Comparison of ENCODE assay signal across 24 cellular contexts in genomic region chr10:124616040-124616835, GRCh38.
A peak's percentile ranks its signal among the peaks of the same experiment; 100 is the strongest.
DNase-seq lines count a peak whose midpoint lies in the region; ATAC-seq, FAIRE-seq and TF ChIP-seq lines count a peak whose summit lies in the region.
"Had no signal": no experiment of that assay in that cellular context is flagged by ENCODE, and none has a peak within 500 bp of the region (broad histone marks: within the 10 kb centered on the region; RNA-seq: fewer than 3 reads in every experiment).

No MANE protein-coding gene starts in this region.

- no peaks in the 10 kb centered on the region for H3K36me3 ChIP-seq in CD8-positive, alpha-beta memory T cell (ENCODE audit: insufficient read depth, low read length)
- H3K36me3 ChIP-seq in KOPT-K1 (ENCODE audit: insufficient read depth, low read length) (peaks cover 7% of the 10 kb centered on the region; the same call in 1 of the 2 replicates), H1 (ENCODE audit: control insufficient read depth in 2 of 4, insufficient read depth in 4 of 4, low read length in 3 of 4) (no peaks in the 10 kb centered on the region; a peak in 1 of 8 replicates), OCI-LY7 (ENCODE audit: insufficient read depth, low read length) (peaks cover 34% of the 10 kb centered on the region; the same call in 1 of the 2 replicates)
- H3K36me3 ChIP-seq: pancreas had no signal

- no peak overlapping the region for H2BK15ac ChIP-seq in H1 (ENCODE audit: low read length)

- peak in 3 of 5 donors; percentile 27 to 63 (median 31) for DNase-seq in CD8-positive, alpha-beta memory T cell
- DNase-seq in H1 (ENCODE audit: low read depth in 1 of 2, low spot score in 2 of 2) = no peak
- DNase-seq in nephron progenitor cell = no peak
- DNase-seq in activated CD4-positive, alpha-beta T cell treated with anti-CD3 and anti-CD28 coated beads for 4 hours = no peak
- DNase-seq in OCI-LY7 (ENCODE audit: low spot score) = no peak
- DNase-seq in SIG-M5 treated with dmso at 0.1 percent for 504 hours (lab: John Stamatoyannopoulos, UW; ENCODE audit: unreplicated experiment) = no peak
- DNase-seq: ACHN; activated CD4-positive, alpha-beta T cell treated with anti-CD3 and anti-CD28 coated beads, Interleukin-2, amount 10 ng/mL, durations not matched to agents 24 days and 14 days; anterior cingulate cortex; C1 segment of cervical spinal cord; GM23248; NCI-H1048; NCI-H1694 treated with DMSO at 0.1 percent for 48 hours; NCI-H526; stimulated activated CD4-positive, alpha-beta T cell treated with anti-CD3 and anti-CD28 coated beads, Interleukin-4, amount 100 ng/mL, for 24 hours; stimulated activated naive CD8-positive, alpha-beta T cell treated with anti-CD3 and anti-CD28 coated beads, Interleukin-15, Interleukin-2, amounts not matched to agents 100 U/mL and 50 U/mL, for 24 hours had no signal

- H3K79me2 ChIP-seq in H1 (ENCODE audit: control insufficient read depth in 1 of 2, insufficient read depth in 2 of 2, low read length in 2 of 2) (no peaks in the 10 kb centered on the region), OCI-LY7 (ENCODE audit: insufficient read depth, low read depth, low read length) (no peaks in the 10 kb centered on the region)

- no peak for TF ChIP-seq POLR2A in H1 (IDR thresholded peaks at IDR 0.05; ENCODE audit: control extremely low read depth in 1 of 2, low read depth in 2 of 2, low read length in 2 of 2)

- H3K4me3 Mint-ChIP-seq in CD8-positive, alpha-beta memory T cell = peak overlapping the region; percentile 13 to 84 (median 41)
- H3K4me3 Mint-ChIP-seq in nephron progenitor cell = no peak overlapping the region
- H3K4me3 Mint-ChIP-seq: activated CD4-positive, alpha-beta T cell treated with anti-CD3 and anti-CD28 coated beads, Interleukin-2, amount 10 ng/mL, durations not matched to agents 24 days and 14 days; nephron had no signal

- TF ChIP-seq EP300 in H1 (IDR thresholded peaks at IDR 0.05; ENCODE audit: borderline replicate concordance in 1 of 2, low read depth in 2 of 2, low read length in 2 of 2) = no peak

- no peak overlapping the region for H3K27ac ChIP-seq in CD8-positive, alpha-beta memory T cell (ENCODE audit: low read depth, low read length)
- H3K27ac ChIP-seq in KOPT-K1 (ENCODE audit: low read depth, low read length, poor library complexity, severe bottlenecking) = peak overlapping the region; percentile 99
- no peak overlapping the region; the same call in 1 of the 2 replicates for H3K27ac ChIP-seq in H1 (ENCODE audit: low read depth, low read length)
- no peak overlapping the region for H3K27ac ChIP-seq in OCI-LY7 (ENCODE audit: low read depth, low read length, poor library complexity, severe bottlenecking)
- H3K27ac ChIP-seq: coronary artery, GM23248, pancreas, SK-N-MC had no signal

- 76% methylated on average over 26 of the region's 30 CpGs; no CpG with 5 or more reads in 1 of the 2 experiments for WGBS in H1 (ENCODE audit: extremely low coverage in 1 of 2, insufficient coverage in 1 of 2, insufficient read length in 1 of 2, insufficient replicate concordance in 2 of 2, low coverage in 1 of 2, low lambda C conversion rate in 2 of 2, missing lambda C conversion rate in 1 of 2), 2 experiments

- no peak overlapping the region for H3K56ac ChIP-seq in H1 (replicated peaks; ENCODE audit: insufficient read length, low read depth, low read length)

- no peak overlapping the region for H2AK5ac ChIP-seq in H1 (ENCODE audit: low read depth, low read length)

- H4K5ac ChIP-seq in H1 (ENCODE audit: insufficient read length, low read depth, low read length) = no peak overlapping the region

- H3K9me3 Mint-ChIP-seq in CD8-positive, alpha-beta memory T cell = no peaks in the 10 kb centered on the region
- H3K9me3 Mint-ChIP-seq in nephron progenitor cell = no peaks in the 10 kb centered on the region
- H3K9me3 Mint-ChIP-seq: activated CD4-positive, alpha-beta T cell treated with anti-CD3 and anti-CD28 coated beads, Interleukin-2, amount 10 ng/mL, durations not matched to agents 24 days and 14 days; activated naive CD4-positive, alpha-beta T cell treated with anti-CD3 and anti-CD28 coated beads, Interleukin-2, amount 50 U/mL, for 72 hours; nephron had no signal

- no peak for ATAC-seq in HG03139 (IDR thresholded peaks at IDR 0.05; ENCODE audit: unreplicated experiment)
- ATAC-seq: activated naive CD4-positive, alpha-beta T cell treated with anti-CD3 and anti-CD28 coated beads, Interleukin-2, amount 50 U/mL, for 72 hours; pancreas; stimulated activated naive CD8-positive, alpha-beta T cell treated with anti-CD3 and anti-CD28 coated beads, Interleukin-15, Interleukin-2, amounts not matched to agents 100 U/mL and 50 U/mL, for 24 hours had no signal

- H3K4me3 ChIP-seq in CD8-positive, alpha-beta memory T cell (ENCODE audit: low read length) = no peak overlapping the region
- no peak overlapping the region for H3K4me3 ChIP-seq in H1 (ENCODE audit: extremely low read depth in 1 of 4, insufficient read depth in 2 of 4, low read depth in 3 of 4, low read length in 4 of 4)
- no peak overlapping the region for H3K4me3 ChIP-seq in OCI-LY7 (ENCODE audit: low read depth, low read length, poor library complexity, severe bottlenecking)
- H3K4me3 ChIP-seq: coronary artery, GM23248, pancreas, SK-N-MC had no signal

- BruUV-seq in OCI-LY7 (replicated peaks; lab: Mats Ljungman, UMichigan) = no TSS peak

- CTCF ChIA-PET in CD8-positive, alpha-beta memory T cell (lab: Charles Lee) = interaction anchor here (0.9 to 1.8 kb wide), 6 partner anchors 11 to 129 kb away, joined by 3 to 5 read pairs (median 3); no protein-coding TSS in a partner anchor
- CTCF ChIA-PET in H1 (lab: Charles Lee; ENCODE audit: partially characterized antibody) = interaction anchor here (0.6 to 1.6 kb wide), 13 partner anchors 12 to 271 kb away, joined by 3 to 6 read pairs (median 3); no protein-coding TSS in a partner anchor
- CTCF ChIA-PET in OCI-LY7 (lab: Charles Lee; ENCODE audit: unreplicated experiment) = no interaction called here

- peaks cover 46% of the 10 kb centered on the region for H3K4me1 ChIP-seq in CD8-positive, alpha-beta memory T cell (ENCODE audit: insufficient read depth, low read length)
- H3K4me1 ChIP-seq in H1 (replicated peaks in 1 of 4; ENCODE audit: control insufficient read depth in 3 of 4, insufficient read depth in 4 of 4, low read length in 3 of 4) (peaks cover 0 to 8% (median 2%) of the 10 kb centered on the region in 4 experiments; a peak in 4 of 7 replicates), OCI-LY7 (ENCODE audit: insufficient read depth, low read length, poor library complexity, severe bottlenecking) (peaks cover 59% of the 10 kb centered on the region)
- H3K4me1 ChIP-seq: pancreas had no signal

- TF ChIP-seq CTCF in H1 (IDR thresholded peaks at IDR 0.05; ENCODE audit: control extremely low read depth in 1 of 3, insufficient read depth in 1 of 3, low read depth in 1 of 3, low read length in 3 of 3) (no peak), nephron progenitor cell (IDR thresholded peaks at IDR 0.05) (no peak), OCI-LY7 (conservative IDR thresholded peaks at IDR 0.05; ENCODE audit: low read length) (no peak)

- H2BK20ac ChIP-seq in H1 (ENCODE audit: low read length) = no peak overlapping the region

- peaks cover 0 to 3% of the 10 kb centered on the region in 2 donors for H3K27me3 Mint-ChIP-seq in CD8-positive, alpha-beta memory T cell
- no peaks in the 10 kb centered on the region for H3K27me3 Mint-ChIP-seq in nephron progenitor cell (ENCODE audit: low read depth, poor library complexity)

- no peak overlapping the region for H2AFZ ChIP-seq in H1 (ENCODE audit: low read length)
- H2AFZ ChIP-seq in OCI-LY7 (ENCODE audit: low read length) = no peak overlapping the region
- H2AFZ ChIP-seq: GM23248 had no signal

- peaks cover 0 to 13% of the 10 kb centered on the region in 2 experiments for H4K20me1 ChIP-seq in H1 (replicated peaks in 1 of 2; ENCODE audit: control insufficient read depth in 1 of 2, insufficient read depth in 2 of 2, low read length in 2 of 2)
- no peaks in the 10 kb centered on the region; the same call in 1 of the 2 replicates for H4K20me1 ChIP-seq in OCI-LY7 (ENCODE audit: insufficient read depth, low read length)

- 0 out of 2 replicates have a peak overlapping the region, but pooled peaks have one; percentile 5 for H2BK5ac ChIP-seq in H1 (ENCODE audit: low read depth, low read length)

- intact Hi-C loops in OCI-LY7 (cut with micrococcal nuclease; ENCODE audit: unreplicated experiment) = no loop called here

- peak overlapping the region; percentile 25; the same call in 1 of the 2 replicates for H4K8ac ChIP-seq in H1 (ENCODE audit: extremely low read depth, insufficient read depth, low read length)

- no peaks in the 10 kb centered on the region for H3K9me2 ChIP-seq in OCI-LY7 (ENCODE audit: insufficient read depth, low read length)

- H3K4me2 ChIP-seq in H1 (ENCODE audit: insufficient read depth in 1 of 2, low read depth in 2 of 2, low read length in 2 of 2) = peak overlapping the region in 1 of 2 experiments; percentile 15; a peak in 1 of 4 replicates
- H3K4me2 ChIP-seq in OCI-LY7 (ENCODE audit: low read length) = no peak overlapping the region

- FAIRE-seq in H1 (lab: Jason Lieb, UNC) = no peak
- FAIRE-seq: GM19239, pancreas had no signal

- H4K91ac ChIP-seq in H1 (replicated peaks; ENCODE audit: insufficient read length, low read length) = peak overlapping the region; percentile 85

- TF ChIP-seq RAD21 in H1 (IDR thresholded peaks at IDR 0.05 in 1 of 2, conservative IDR thresholded peaks at IDR 0.05 in 1 of 2; ENCODE audit: low read depth in 2 of 2, low read length in 2 of 2) = no peak

- H3K4ac ChIP-seq in H1 (replicated peaks; ENCODE audit: insufficient read length, low read depth, low read length) = no peak overlapping the region

- no peak overlapping the region for H2BK12ac ChIP-seq in H1 (ENCODE audit: low read depth, low read length)

- H3K79me1 ChIP-seq in H1 (ENCODE audit: low read depth, low read length) = no peaks in the 10 kb centered on the region

- POLR2A ChIA-PET in CD8-positive, alpha-beta memory T cell (lab: Charles Lee) = interaction anchor here (0.7 to 1.5 kb wide), 2 partner anchors 11 to 13 kb away, joined by 3 to 4 read pairs; no protein-coding TSS in a partner anchor
- POLR2A ChIA-PET in H1 (lab: Charles Lee; ENCODE audit: partially characterized antibody) (interaction anchor here (1.1 to 1.6 kb wide), 2 partner anchors 12 to 16 kb away, joined by 3 to 4 read pairs; no protein-coding TSS in a partner anchor), OCI-LY7 (lab: Charles Lee) (no interaction called here)

- no peaks in the 10 kb centered on the region for H3K9me3 ChIP-seq in CD8-positive, alpha-beta memory T cell (ENCODE audit: low read length)
- H3K9me3 ChIP-seq in KOPT-K1 (ENCODE audit: insufficient read depth, low read length, poor library complexity, severe bottlenecking) (no peaks in the 10 kb centered on the region), H1 (ENCODE audit: insufficient read depth in 2 of 2, low read depth in 1 of 2, low read length in 1 of 2) (no peaks in the 10 kb centered on the region), OCI-LY7 (ENCODE audit: low read length) (no peaks in the 10 kb centered on the region)
- H3K9me3 ChIP-seq: pancreas had no signal

- peaks cover 51 to 94% (median 69%) of the 10 kb centered on the region in 3 donors for H3K4me1 Mint-ChIP-seq in CD8-positive, alpha-beta memory T cell
- peaks cover 69% of the 10 kb centered on the region for H3K4me1 Mint-ChIP-seq in nephron progenitor cell

- H3K9ac ChIP-seq in H1 (replicated peaks in 1 of 4; ENCODE audit: extremely low read depth in 1 of 4, low read depth in 3 of 4, low read length in 3 of 4) = no peak overlapping the region
- H3K9ac ChIP-seq: GM23248 had no signal

- peak overlapping the region; percentile 68 to 95 (median 89) for H3K27ac Mint-ChIP-seq in CD8-positive, alpha-beta memory T cell
- peak overlapping the region; percentile 97 for H3K27ac Mint-ChIP-seq in nephron progenitor cell
- H3K27ac Mint-ChIP-seq: activated CD4-positive, alpha-beta T cell treated with anti-CD3 and anti-CD28 coated beads, Interleukin-2, amount 10 ng/mL, durations not matched to agents 24 days and 14 days; activated naive CD4-positive, alpha-beta T cell treated with anti-CD3 and anti-CD28 coated beads, Interleukin-2, amount 50 U/mL, for 72 hours; nephron had no signal

- H3K27me3 ChIP-seq in CD8-positive, alpha-beta memory T cell (ENCODE audit: insufficient read depth, low read length, poor library complexity, severe bottlenecking) = no peaks in the 10 kb centered on the region
- H3K27me3 ChIP-seq in H1 (replicated peaks in 1 of 4; ENCODE audit: control insufficient read depth in 3 of 4, extremely low read depth in 1 of 4, insufficient read depth in 3 of 4, low read length in 3 of 4) = no peaks in the 10 kb centered on the region
- H3K27me3 ChIP-seq: pancreas had no signal

- peaks cover 0 to 31% (median 0%) of the 10 kb centered on the region in 3 donors for H3K36me3 Mint-ChIP-seq in CD8-positive, alpha-beta memory T cell
- H3K36me3 Mint-ChIP-seq in nephron progenitor cell (ENCODE audit: low read depth) = no peaks in the 10 kb centered on the region
- H3K36me3 Mint-ChIP-seq: activated naive CD4-positive, alpha-beta T cell treated with anti-CD3 and anti-CD28 coated beads, Interleukin-2, amount 50 U/mL, for 72 hours had no signal

- no peak overlapping the region for H3K18ac ChIP-seq in H1 (ENCODE audit: extremely low read depth, low read length)

- H3K14ac ChIP-seq in H1 (ENCODE audit: insufficient read length) = no peak overlapping the region

- no peak overlapping the region for H3K23ac ChIP-seq in H1 (ENCODE audit: insufficient read length)

- no peaks in the 10 kb centered on the region for H3K23me2 ChIP-seq in H1 (ENCODE audit: low read depth, low read length)

- H2BK120ac ChIP-seq in H1 (replicated peaks; ENCODE audit: low read depth, low read length) = no peak overlapping the region

Comparison
In these comparisons a context has a peak if more than half of its experiments do, and no peak if none do; other contexts are left out.
1. DNase-seq: peak in CD8-positive, alpha-beta memory T cell (3 of 5); none in H1 (0 of 2), nephron progenitor cell (single experiment), activated CD4-positive, alpha-beta T cell treated with anti-CD3 and anti-CD28 coated beads for 4 hours (0 of 2), OCI-LY7 (single experiment) and SIG-M5 treated with dmso at 0.1 percent for 504 hours (single experiment).